ENCODE assay signal across 8 cellular contexts in the genomic region with DNA sequence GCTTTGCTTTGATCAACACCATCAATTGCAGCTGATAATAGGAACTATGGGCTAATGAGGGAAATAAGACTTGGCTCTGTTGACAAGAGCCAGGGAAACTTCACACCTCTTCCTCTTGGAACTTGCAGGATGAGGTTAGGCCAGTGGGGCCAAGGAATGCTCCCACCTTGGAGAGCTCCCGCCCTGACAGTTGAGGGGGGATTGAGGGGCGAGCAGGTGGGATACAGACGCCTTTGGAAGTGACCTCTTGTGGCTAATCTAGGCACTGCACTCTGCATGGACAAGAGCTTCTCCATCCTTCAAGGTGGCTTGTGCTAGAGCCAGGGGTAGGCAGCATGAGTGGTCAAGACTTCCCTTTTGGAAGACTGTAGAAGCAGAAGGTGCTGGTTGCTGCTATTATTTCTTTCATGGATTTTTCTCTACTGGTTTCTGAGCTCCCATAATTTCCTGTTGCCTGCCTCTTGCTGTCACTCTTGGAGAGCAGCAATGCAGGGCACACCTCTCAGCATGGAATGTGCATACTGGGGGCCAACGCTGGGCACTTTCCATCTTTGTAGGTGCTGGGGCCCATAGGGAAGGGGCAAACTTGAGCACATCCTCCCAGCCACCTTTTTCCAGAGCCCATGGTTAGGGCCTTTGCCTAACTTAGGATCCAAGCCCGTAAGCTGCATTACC. TPM values are rescaled to one million over a fixed set of nuclear protein-coding genes. Genes with fewer than 3 reads are reported as not detected.
DNase-seq lines count a peak whose midpoint lies in the region; ATAC-seq and TF ChIP-seq lines count a peak whose summit lies in the region.

No MANE protein-coding gene starts in this region.

- no peaks in the 10 kb centered on the region for H3K9me3 ChIP-seq in gastrocnemius medialis

- no peaks in the 10 kb centered on the region for H3K36me3 ChIP-seq in gastrocnemius medialis

- H3K4me3 ChIP-seq in gastrocnemius medialis: no peak overlapping the region

- H3K27me3 ChIP-seq in gastrocnemius medialis: no peaks in the 10 kb centered on the region

- TF ChIP-seq CTCF in gastrocnemius medialis (IDR thresholded peaks at IDR 0.05 in 4 of 5, conservative IDR thresholded peaks at IDR 0.05 in 1 of 5): peak; percentile 72 to 84 (median 82)

- intact Hi-C loops in gastrocnemius medialis (cut with DNase I; ENCODE audit: low total_unique reads): loop anchor here (5.0 kb wide), 2 partner anchors 339 to 596 kb away; partner anchors contain the start of genes NUFIP2 and POLDIP2

- ATAC-seq in gastrocnemius medialis: no peak
- ATAC-seq in esophagus mucosa: no peak
- no peak for ATAC-seq in GM18858 (IDR thresholded peaks at IDR 0.05; ENCODE audit: unreplicated experiment)

- TF ChIP-seq POLR2A in gastrocnemius medialis (IDR thresholded peaks at IDR 0.05): no peak

- in situ Hi-C loops in gastrocnemius medialis (cut with MboI; ENCODE audit: low sequenced_read_pairs in 4 of 4): loop anchor here (10.0 to 25.0 kb wide), 3 partner anchors 591 to 619 kb away; partner anchors contain the start of genes IFT20 (in 3 of the 4), TNFAIP1 (in 3 of the 4), POLDIP2 (in 1 of the 4) and SARM1 (in 1 of the 4)

- peaks cover 9 to 12% of the 10 kb centered on the region in 2 donors for H3K4me1 ChIP-seq in gastrocnemius medialis

- DNase-seq in activated gamma-delta T cell treated with Interleukin-2 at 50 U/mL for 16 hours: peak; percentile 54
- DNase-seq in activated gamma-delta T cell (lab: John Stamatoyannopoulos, UW): no peak
- DNase-seq in NCI-H2227 treated with DMSO at 0.1 percent for 48 hours (lab: John Stamatoyannopoulos, UW): peak; percentile 31
- DNase-seq in activated T-cell treated with anti-CD3 and anti-CD28 coated beads, Interleukin-2, amount 50 U/mL, for 1 hour: peak; percentile 44
- peak; percentile 23 for DNase-seq in foreskin melanocyte
- peak in 1 of 2 donors; percentile 36 for DNase-seq in gastrocnemius medialis

- H3K27ac ChIP-seq in gastrocnemius medialis: peak overlapping the region in 3 of 4 donors; percentile 78 to 96 (median 93)

RNA-seq across cellular contexts. Expression of gene PHF12, which starts 2.3 kb away (rescaled TPM):
- total RNA-seq in gastrocnemius medialis: 10 to 100 TPM; 22.1 to 37.3 (median 24.2) TPM
- 14.2 TPM for total RNA-seq in esophagus mucosa

RNA-seq across cellular contexts. Expression of gene DHRS13, which starts 50.7 kb away (rescaled TPM):
- total RNA-seq in gastrocnemius medialis (1 to 10 TPM in 3 of 4 donors, under 1 TPM in 1; 0.25 to 3.7 (median 2.4) TPM), esophagus mucosa (10.0 TPM)

RNA-seq across cellular contexts. Expression of gene SEZ6, which starts 52.3 kb away (rescaled TPM):
- total RNA-seq in gastrocnemius medialis (not detected), esophagus mucosa (not detected)

RNA-seq across cellular contexts. Expression of gene FLOT2, which starts 56.0 kb away (rescaled TPM):
- total RNA-seq in gastrocnemius medialis (10 to 100 TPM; 15.3 to 37.9 (median 28.4) TPM), esophagus mucosa (111 TPM)
